ENCODE assay signal across 21 cellular contexts in the genomic region with DNA sequence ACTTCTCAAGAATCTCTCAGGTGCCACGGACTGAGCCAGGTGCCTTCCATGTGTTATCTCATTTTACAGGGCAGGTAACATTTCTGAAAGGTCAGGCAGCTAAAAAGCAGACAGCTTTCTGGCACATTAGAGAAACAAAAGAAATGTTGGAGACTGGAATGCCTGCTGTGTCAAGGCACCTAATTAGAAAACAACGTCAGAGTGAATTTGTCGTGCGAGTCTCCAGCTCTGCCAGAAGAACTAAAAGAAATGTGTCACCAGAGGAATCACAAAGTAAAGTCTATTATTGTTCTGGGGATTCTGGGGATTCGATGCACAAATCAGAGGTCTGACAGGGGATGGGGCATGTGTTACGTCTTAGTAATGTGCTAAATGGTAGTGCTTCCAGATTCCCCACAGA.
DNase-seq lines count a peak whose midpoint lies in the region; ATAC-seq, FAIRE-seq and TF ChIP-seq lines count a peak whose summit lies in the region.
"Had no signal": no experiment of that assay in that cellular context is flagged by ENCODE, and none has a peak within 500 bp of the region (broad histone marks: within the 10 kb centered on the region; RNA-seq: fewer than 3 reads in every experiment).

No MANE protein-coding gene starts in this region.

- no peak for TF ChIP-seq EP300 in HepG2 (IDR thresholded peaks at IDR 0.05; ENCODE audit: low read depth in 2 of 2, low read length in 2 of 2)
- no peak for TF ChIP-seq EP300 in HepG2 (CRISPR knock-in tag; IDR thresholded peaks at IDR 0.05; ENCODE audit: borderline replicate concordance)

- H3K27me3 Mint-ChIP-seq in neural progenitor cell (ENCODE audit: insufficient read depth, low read depth): peaks cover 7% of the 10 kb centered on the region

- TF ChIP-seq CTCF in HepG2 (CRISPR knock-in tag; IDR thresholded peaks at IDR 0.05) (no peak), right lobe of liver (IDR thresholded peaks at IDR 0.05) (no peak), neural progenitor cell (IDR thresholded peaks at IDR 0.05) (no peak), pancreas (IDR thresholded peaks at IDR 0.05) (no peak)

- no peak overlapping the region for H3K27ac Mint-ChIP-seq in neural progenitor cell
- H3K27ac Mint-ChIP-seq: CD8-positive, alpha-beta T cell; HFFc6 had no signal

- no peak for TF ChIP-seq RAD21 in HepG2 (CRISPR knock-in tag; IDR thresholded peaks at IDR 0.05)

- no peak overlapping the region for H3K9ac ChIP-seq in HepG2 (ENCODE audit: insufficient read depth, low read depth, low read length)
- H3K9ac ChIP-seq in neural progenitor cell: no peak overlapping the region
- H3K9ac ChIP-seq in skeletal muscle tissue (ENCODE audit: low read depth in 1 of 3, low read length in 3 of 3): no peak overlapping the region

- POLR2A ChIA-PET in HepG2 (lab: Yijun Ruan, JAX): no interaction called here

- H3K27ac ChIP-seq in HepG2 (ENCODE audit: extremely low read length, insufficient read depth, low read length) (no peak overlapping the region), right lobe of liver (no peak overlapping the region), neural progenitor cell (no peak overlapping the region), skeletal muscle tissue (ENCODE audit: low read depth, low read length) (peak overlapping the region; percentile 64), pancreas (no peak overlapping the region)
- H3K27ac ChIP-seq: 22Rv1, HL-60 had no signal

- no TSS peak for BruUV-seq in HepG2 (replicated peaks; lab: Mats Ljungman, UMichigan)

- H3K36me3 ChIP-seq in HepG2 (replicated peaks in 1 of 2; ENCODE audit: control insufficient read depth in 1 of 2, insufficient read depth in 2 of 2, low read length in 2 of 2) (no peaks in the 10 kb centered on the region), right lobe of liver (no peaks in the 10 kb centered on the region), neural progenitor cell (no peaks in the 10 kb centered on the region), skeletal muscle tissue (ENCODE audit: control insufficient read depth in 3 of 3, insufficient read depth in 3 of 3, low read length in 3 of 3) (no peaks in the 10 kb centered on the region), pancreas (no peaks in the 10 kb centered on the region)

- TF ChIP-seq POLR2A in HepG2 (IDR thresholded peaks at IDR 0.05; ENCODE audit: insufficient read depth in 1 of 2, low read depth in 2 of 2, low read length in 2 of 2) (no peak), right lobe of liver (IDR thresholded peaks at IDR 0.05) (no peak)

- H3K4me1 ChIP-seq in HepG2 (ENCODE audit: insufficient read depth, low read length): no peaks in the 10 kb centered on the region; the same call in 1 of the 2 replicates
- peaks cover 0 to 10% (median 0%) of the 10 kb centered on the region in 4 donors for H3K4me1 ChIP-seq in right lobe of liver
- peaks cover 70% of the 10 kb centered on the region for H3K4me1 ChIP-seq in neural progenitor cell
- H3K4me1 ChIP-seq in skeletal muscle tissue (ENCODE audit: control insufficient read depth in 3 of 3, insufficient read depth in 3 of 3, low read length in 3 of 3): peaks cover 9 to 25% (median 14%) of the 10 kb centered on the region in 3 donors
- H3K4me1 ChIP-seq in pancreas: no peaks in the 10 kb centered on the region

- H3K4me1 Mint-ChIP-seq in neural progenitor cell: peaks cover 45% of the 10 kb centered on the region

- ATAC-seq in HepG2 (no peak), right lobe of liver (no peak), Right ventricle myocardium superior (ENCODE audit: poor library complexity) (no peak), pancreas (no peak)
- ATAC-seq: CD8-positive, alpha-beta T cell had no signal

- H3K9me3 ChIP-seq in HepG2 (ENCODE audit: low read length): no peaks in the 10 kb centered on the region
- no peaks in the 10 kb centered on the region for H3K9me3 ChIP-seq in right lobe of liver
- no peaks in the 10 kb centered on the region for H3K9me3 ChIP-seq in neural progenitor cell (ENCODE audit: low read depth)
- H3K9me3 ChIP-seq in skeletal muscle tissue (ENCODE audit: control insufficient read depth in 3 of 3, low read length in 3 of 3): no peaks in the 10 kb centered on the region
- no peaks in the 10 kb centered on the region for H3K9me3 ChIP-seq in pancreas

- no peak overlapping the region for H3K4me3 Mint-ChIP-seq in neural progenitor cell
- H3K4me3 Mint-ChIP-seq: CD14-positive monocyte; CD8-positive, alpha-beta T cell; HFFc6 had no signal

- no peaks in the 10 kb centered on the region for H3K9me3 Mint-ChIP-seq in neural progenitor cell
- H3K9me3 Mint-ChIP-seq: CD14-positive monocyte; CD8-positive, alpha-beta T cell; HFFc6 had no signal

- intact Hi-C loops in HepG2 (cut with micrococcal nuclease; ENCODE audit: unreplicated experiment): no loop called here
- intact Hi-C loops in right lobe of liver (cut with DNase I): no loop called here
- intact Hi-C loops in Right ventricle myocardium superior (cut with DNase I): loop anchor here (10.0 kb wide), 3 partner anchors 51 to 421 kb away; a partner anchor contains a TSS
- intact Hi-C loops in pancreas (cut with DNase I): no loop called here

- H3K79me2 ChIP-seq in HepG2 (ENCODE audit: insufficient read depth, low read length) (no peaks in the 10 kb centered on the region), neural progenitor cell (ENCODE audit: low read depth) (no peaks in the 10 kb centered on the region)

- FAIRE-seq in HepG2 (lab: Jason Lieb, UNC) (no peak), pancreas (lab: Jason Lieb, UNC) (no peak)
- FAIRE-seq: D721Med, GM19239 had no signal

- in situ Hi-C loops in HepG2 (cut with HindIII; ENCODE audit: extremely low pct_ligation_motif_present, low pct_unique_long_range_greater_than_20kb): loop anchor here (25.0 kb wide), 1 partner anchor 578 kb away; no protein-coding TSS in a partner anchor

- 10% methylated on average over 6 of the region's 6 CpGs for WGBS in HepG2 (ENCODE audit: low lambda C conversion rate)
- 88% methylated on average over 5 of the region's 6 CpGs for WGBS in right lobe of liver (ENCODE audit: insufficient coverage, low coverage, low lambda C conversion rate, missing lambda C conversion rate)
- 61 to 74% methylated on average over 6 of the region's 6 CpGs for WGBS in pancreas, 2 donors

- H3K27me3 ChIP-seq in HepG2 (ENCODE audit: control insufficient read depth in 1 of 2, insufficient read depth in 2 of 2, low read length in 2 of 2) (peaks cover 0 to 16% of the 10 kb centered on the region in 2 experiments; a peak in 1 of 5 replicates), right lobe of liver (no peaks in the 10 kb centered on the region), neural progenitor cell (no peaks in the 10 kb centered on the region), skeletal muscle tissue (ENCODE audit: control insufficient read depth in 3 of 3, insufficient read depth in 3 of 3, low read length in 3 of 3) (no peaks in the 10 kb centered on the region), pancreas (no peaks in the 10 kb centered on the region)

- H3F3A ChIP-seq in neural progenitor cell (ENCODE audit: low read depth): peaks cover 54% of the 10 kb centered on the region

- H3K4me3 ChIP-seq in HepG2 (replicated peaks in 1 of 3; ENCODE audit: insufficient read depth in 1 of 3, low read depth in 2 of 3, low read length in 3 of 3) (no peak overlapping the region), right lobe of liver (no peak overlapping the region), neural progenitor cell (no peak overlapping the region), skeletal muscle tissue (ENCODE audit: low read length in 3 of 3) (no peak overlapping the region), pancreas (no peak overlapping the region)

- peak overlapping the region; percentile 42 for H2AFZ ChIP-seq in HepG2 (ENCODE audit: low read length)
- H2AFZ ChIP-seq in neural progenitor cell (replicated peaks): no peak overlapping the region

- CTCF ChIA-PET in HepG2 (lab: Yijun Ruan, JAX; ENCODE audit: low intra/inter-chr PET ratio, low total read pairs): no interaction called here

- no peaks in the 10 kb centered on the region for H4K20me1 ChIP-seq in HepG2 (ENCODE audit: insufficient read depth, low read length)
- no peaks in the 10 kb centered on the region for H4K20me1 ChIP-seq in neural progenitor cell (ENCODE audit: low read depth)

- DNase-seq in HepG2 (ENCODE audit: low spot score): no peak
- DNase-seq in right lobe of liver: no peak
- peak; percentile 34 for DNase-seq in neural progenitor cell (ENCODE audit: low spot score)
- no peak for DNase-seq in activated CD4-positive, alpha-beta T cell treated with anti-CD3 and anti-CD28 coated beads, Interleukin-2, amount 50 U/mL, for 1 hour
- DNase-seq in Right ventricle myocardium superior: no peak
- DNase-seq in pancreas: no peak
- DNase-seq: CD8-positive, alpha-beta T cell; COR-L47; DMS153; DMS79 treated with DMSO at 0.1 percent for 48 hours; EL; GF-D8; HCEC 1CT; HFFc6; IMR-90 had no signal

- H3K36me3 Mint-ChIP-seq in neural progenitor cell: no peaks in the 10 kb centered on the region
- H3K36me3 Mint-ChIP-seq: CD14-positive monocyte; CD8-positive, alpha-beta T cell had no signal

- H3K4me2 ChIP-seq in HepG2 (ENCODE audit: low read depth, low read length) (no peak overlapping the region), neural progenitor cell (peak overlapping the region; percentile 7)

TF ChIP-seq in HepG2, 621 proteins besides CTCF, POLR2A, EP300 and RAD21 (continues in another document):
- TF ChIP-seq, protein P1, sequence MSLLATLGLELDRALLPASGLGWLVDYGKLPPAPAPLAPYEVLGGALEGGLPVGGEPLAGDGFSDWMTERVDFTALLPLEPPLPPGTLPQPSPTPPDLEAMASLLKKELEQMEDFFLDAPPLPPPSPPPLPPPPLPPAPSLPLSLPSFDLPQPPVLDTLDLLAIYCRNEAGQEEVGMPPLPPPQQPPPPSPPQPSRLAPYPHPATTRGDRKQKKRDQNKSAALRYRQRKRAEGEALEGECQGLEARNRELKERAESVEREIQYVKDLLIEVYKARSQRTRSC (CRISPR knock-in tag; IDR thresholded peaks at IDR 0.05; ENCODE audit: low read depth): no peak
- TF ChIP-seq, protein P2, sequence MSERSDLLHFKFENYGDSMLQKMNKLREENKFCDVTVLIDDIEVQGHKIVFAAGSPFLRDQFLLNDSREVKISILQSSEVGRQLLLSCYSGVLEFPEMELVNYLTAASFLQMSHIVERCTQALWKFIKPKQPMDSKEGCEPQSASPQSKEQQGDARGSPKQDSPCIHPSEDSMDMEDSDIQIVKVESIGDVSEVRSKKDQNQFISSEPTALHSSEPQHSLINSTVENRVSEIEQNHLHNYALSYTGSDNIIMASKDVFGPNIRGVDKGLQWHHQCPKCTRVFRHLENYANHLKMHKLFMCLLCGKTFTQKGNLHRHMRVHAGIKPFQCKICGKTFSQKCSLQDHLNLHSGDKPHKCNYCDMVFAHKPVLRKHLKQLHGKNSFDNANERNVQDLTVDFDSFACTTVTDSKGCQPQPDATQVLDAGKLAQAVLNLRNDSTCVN (CRISPR knock-in tag; IDR thresholded peaks at IDR 0.05; ENCODE audit: borderline replicate concordance): no peak
- TF ChIP-seq ZNF333 (CRISPR knock-in tag; IDR thresholded peaks at IDR 0.05; ENCODE audit: borderline replicate concordance) (no peak), ZNF30 (CRISPR knock-in tag; IDR thresholded peaks at IDR 0.05) (no peak), ZNF616 (CRISPR knock-in tag; IDR thresholded peaks at IDR 0.05; ENCODE audit: low read depth) (no peak), FOSL1 (CRISPR knock-in tag; IDR thresholded peaks at IDR 0.05; ENCODE audit: borderline replicate concordance) (no peak)
